ENCODE assay signal across 8 cellular contexts in genomic region chr1:206635983-206636354, GRCh38. TPM values are rescaled to one million over a fixed set of nuclear protein-coding genes. Genes with fewer than 3 reads are reported as not detected.
A peak's percentile ranks its signal among the peaks of the same experiment; 100 is the strongest.
DNase-seq lines count a peak whose midpoint lies in the region; ATAC-seq and TF ChIP-seq lines count a peak whose summit lies in the region.

No MANE protein-coding gene starts in this region.

- H3K9ac ChIP-seq in HUES64 (ENCODE audit: low read depth, low read length): peak overlapping the region; percentile 48
- H3K9ac ChIP-seq in adipocyte (ENCODE audit: low read length): peak overlapping the region; percentile 89

- WGBS in HUES64: 3% methylated on average over 13 of the region's 13 CpGs
- 4 to 5% methylated on average over 13 of the region's 13 CpGs for WGBS in tibial nerve, 2 donors

- TF ChIP-seq CTCF in tibial nerve (IDR thresholded peaks at IDR 0.05): no peak

- in situ Hi-C loops in G401 (cut with HindIII; ENCODE audit: low sequenced_read_pairs): no loop called here

- H3K36me3 ChIP-seq in HUES64 (ENCODE audit: insufficient read depth, low read length): no peaks in the 10 kb centered on the region
- H3K36me3 ChIP-seq in adipocyte (ENCODE audit: control insufficient read depth, insufficient read depth, low read length, severe bottlenecking): peaks cover 3% of the 10 kb centered on the region
- H3K36me3 ChIP-seq in tibial nerve: no peaks in the 10 kb centered on the region

- H3K4me3 ChIP-seq in HUES64 (ENCODE audit: low read length) (peak overlapping the region; percentile 92), adipocyte (ENCODE audit: low read length) (peak overlapping the region; percentile 95), tibial nerve (peak overlapping the region; percentile 59 to 99 (median 82))

- H3K27ac ChIP-seq in HUES64 (ENCODE audit: low read depth, low read length) (no peak overlapping the region), layer of hippocampus (ENCODE audit: low read depth, low read length) (peak overlapping the region; percentile 77), tibial nerve (peak overlapping the region; percentile 59 to 93 (median 83))

- TF ChIP-seq POLR2A in tibial nerve (IDR thresholded peaks at IDR 0.05): no peak

- H3K4me1 ChIP-seq in HUES64 (ENCODE audit: insufficient read depth, low read length) (peaks cover 30% of the 10 kb centered on the region), adipocyte (ENCODE audit: control insufficient read depth, insufficient read depth, low read length) (peaks cover 44% of the 10 kb centered on the region), tibial nerve (peaks cover 0 to 36% (median 10%) of the 10 kb centered on the region in 4 donors)

- H3K9me3 ChIP-seq in HUES64 (ENCODE audit: insufficient read depth, low read depth, low read length): no peaks in the 10 kb centered on the region
- no peaks in the 10 kb centered on the region for H3K9me3 ChIP-seq in adipocyte (ENCODE audit: control insufficient read depth, low read length)
- H3K9me3 ChIP-seq in tibial nerve: no peaks in the 10 kb centered on the region

- no peak for ATAC-seq in HG03095 (IDR thresholded peaks at IDR 0.05; ENCODE audit: unreplicated experiment)

- DNase-seq in G401 (ENCODE audit: low spot score) (peak; percentile 27), adipocyte (ENCODE audit: low read depth) (no peak), tibial nerve (ENCODE audit: low spot score in 2 of 2) (no peak), GM19238 (ENCODE audit: insufficient read length, low spot score) (no peak)
- no peak for DNase-seq in NK-92 treated with Interleukin-12 subunit alpha and Interleukin-12 subunit beta, amount 100 ng/mL, for 24 hours (lab: John Stamatoyannopoulos, UW)

- TF ChIP-seq EP300 in tibial nerve (IDR thresholded peaks at IDR 0.05): no peak

- peaks cover 18% of the 10 kb centered on the region for H3K27me3 ChIP-seq in HUES64 (ENCODE audit: insufficient read depth, low read length)
- no peaks in the 10 kb centered on the region for H3K27me3 ChIP-seq in adipocyte (replicated peaks; ENCODE audit: control insufficient read depth, insufficient read depth, low read length)
- H3K27me3 ChIP-seq in layer of hippocampus (ENCODE audit: control insufficient read depth, insufficient read depth, low read length): no peaks in the 10 kb centered on the region
- H3K27me3 ChIP-seq in tibial nerve: no peaks in the 10 kb centered on the region

RNA-seq across cellular contexts. Expression of gene DYRK3, which starts 0.6 kb away (rescaled TPM):
- total RNA-seq in G401 (2014; rRNA removed; shearing (Covaris generic)): 22.2 and 24.1 TPM in 2 replicates
- polyA plus RNA-seq in HUES64 (2013, experiment 1 of 2): 9.2 TPM
- 8.6 TPM for polyA plus RNA-seq in HUES64 (2013, experiment 2 of 2)
- 10 to 100 TPM in 1 of 4 donors, 1 to 10 TPM in 3; 5.4 to 12.7 (median 5.7) TPM for total RNA-seq in tibial nerve

RNA-seq across cellular contexts. Expression of gene EIF2D, which starts 23.7 kb away (rescaled TPM):
- total RNA-seq in G401 (2014; rRNA removed; shearing (Covaris generic)): 58.2 and 63.7 TPM in 2 replicates
- 23.0 TPM for polyA plus RNA-seq in HUES64 (2013, experiment 1 of 2)
- polyA plus RNA-seq in HUES64 (2013, experiment 2 of 2): 26.9 TPM
- total RNA-seq in tibial nerve: 10 to 100 TPM; 42.0 to 78.4 (median 60.0) TPM

RNA-seq across cellular contexts. Expression of gene MAPKAPK2, which starts 48.7 kb away (rescaled TPM):
- total RNA-seq in G401 (2014; rRNA removed; shearing (Covaris generic)): 25.7 and 32.7 TPM in 2 replicates
- polyA plus RNA-seq in HUES64 (2013, experiment 1 of 2): 38.0 TPM
- polyA plus RNA-seq in HUES64 (2013, experiment 2 of 2): 44.5 TPM
- 10 to 100 TPM; 30.6 to 49.5 (median 38.2) TPM for total RNA-seq in tibial nerve
